Comparison of ENCODE assay signal across 37 cellular contexts in genomic region chr1:237050915-237051314, GRCh38. TPM values are rescaled to one million over a fixed set of nuclear protein-coding genes. Genes with fewer than 3 reads are reported as not detected.
"Had no signal": no experiment of that assay in that cellular context is flagged by ENCODE, and none has a peak within 500 bp of the region (broad histone marks: within the 10 kb centered on the region; RNA-seq: fewer than 3 reads in every experiment).

No MANE protein-coding gene starts in this region.

- H3K27ac ChIP-seq: adrenal gland, body of pancreas, brain microvascular endothelial cell, breast epithelium, VCaP had no signal

- H3K4me3 ChIP-seq: adrenal gland, body of pancreas, breast epithelium had no signal

- DNase-seq: activated B cell treated with CpG ODN at 0.5 μM for 24 hours; activated CD4-positive, alpha-beta memory T cell treated with anti-CD3 and anti-CD28 coated beads for 36 hours; activated CD4-positive, alpha-beta T cell treated with anti-CD3 and anti-CD28 coated beads for 4 hours; activated CD4-positive, alpha-beta T cell treated with anti-CD3 and anti-CD28 coated beads, Interleukin-2, amount 10 ng/mL, durations not matched to agents 24 days and 14 days; activated CD4-positive, alpha-beta T cell treated with anti-CD3 and anti-CD28 coated beads, Interleukin-2, amount 50 U/mL, for 1 hour; activated CD4-positive, alpha-beta T cell treated with anti-CD3 and anti-CD28 coated beads, Interleukin-2, amount 50 U/mL, for 4 hours; activated CD4-positive, CD25-positive, alpha-beta regulatory T cell treated with anti-CD3 and anti-CD28 coated beads, Interleukin-2, amount 50 U/mL, for 72 hours; activated CD8-positive, alpha-beta memory T cell treated with anti-CD3 and anti-CD28 coated beads, Interleukin-2, amount 50 U/mL, for 4 hours; activated CD8-positive, alpha-beta T cell treated with anti-CD3 and anti-CD28 coated beads for 36 hours; activated effector memory CD4-positive, alpha-beta T cell treated with anti-CD3 and anti-CD28 coated beads, Interleukin-2, amount 50 U/mL, for 16 hours; activated gamma-delta T cell treated with Interleukin-2 at 50 U/mL for 16 hours; activated naive CD4-positive, alpha-beta T cell; activated naive CD4-positive, alpha-beta T cell treated with anti-CD3 and anti-CD28 coated beads for 36 hours; activated naive CD4-positive, alpha-beta T cell treated with anti-CD3 and anti-CD28 coated beads, Interleukin-2, amount 50 U/mL, for 16 hours; activated naive CD8-positive, alpha-beta T cell treated with anti-CD3 and anti-CD28 coated beads for 36 hours; activated T-cell treated with anti-CD3 and anti-CD28 coated beads for 4 hours; activated T-cell treated with anti-CD3 and anti-CD28 coated beads, Interleukin-2, amount 50 U/mL, for 1 hour; activated T-cell treated with anti-CD3 and anti-CD28 coated beads, Interleukin-2, amount 50 U/mL, for 4 hours; activated T-cell treated with anti-CD3 and anti-CD28 coated beads, Interleukin-2, amount 50 U/mL, for 72 hours; adrenal gland; amniotic stem cell; aorta; body of pancreas; brain microvascular endothelial cell; caudate nucleus; cerebellar nuclear complex; T-helper 1 cell; T-helper 2 cell; T-helper 9 cell had no signal

- H3K9me3 ChIP-seq: adrenal gland, body of pancreas, breast epithelium had no signal

- H3K27me3 ChIP-seq: brain microvascular endothelial cell had no signal

- ATAC-seq: activated CD8-positive, alpha-beta T cell treated with anti-CD3 and anti-CD28 coated beads for 36 hours; activated naive CD4-positive, alpha-beta T cell treated with anti-CD3 and anti-CD28 coated beads, Interleukin-2, amount 50 U/mL, for 72 hours; activated T-cell treated with anti-CD3 and anti-CD28 coated beads, Interleukin-2, amount 50 U/mL, for 4 hours; activated T-cell treated with anti-CD3 and anti-CD28 coated beads, Interleukin-2, amount 50 U/mL, for 72 hours; activated T-helper 17 cell treated with anti-CD3 and anti-CD28 coated beads, Interleukin-2, amount 50 U/mL, for 72 hours; body of pancreas had no signal

- H3K36me3 ChIP-seq: adrenal gland, brain microvascular endothelial cell, breast epithelium had no signal

- H3K4me1 ChIP-seq: adrenal gland, body of pancreas, breast epithelium had no signal

RNA-seq across cellular contexts. Expression of gene RYR2, which starts 8.9 kb away (rescaled TPM):
- total RNA-seq: activated B cell treated with CpG ODN at 0.5 μM for 24 hours; activated naive CD4-positive, alpha-beta T cell treated with anti-CD3 and anti-CD28 coated beads for 36 hours; activated naive CD4-positive, alpha-beta T cell treated with anti-CD3 and anti-CD28 coated beads, Interleukin-2, amount 50 U/mL, for 72 hours; activated naive CD8-positive, alpha-beta T cell treated with anti-CD3 and anti-CD28 coated beads for 36 hours; activated T-helper 1 cell treated with anti-CD3 and anti-CD28 coated beads, Interleukin-12 subunit alpha, Interleukin-12 subunit beta, Interleukin-2, Interleukin-4 antibody, amounts not matched to agents 30 ng/mL and 10 ng/mL and 1 ng/mL, durations not matched to agents 14 hours and 24 hours and 36 hours had no signal

RNA-seq across cellular contexts. Expression of gene MT1HL1, which starts 46.7 kb away (rescaled TPM):
- total RNA-seq: activated B cell treated with CpG ODN at 0.5 μM for 24 hours; activated CD4-positive, alpha-beta memory T cell treated with anti-CD3 and anti-CD28 coated beads for 36 hours; activated CD4-positive, alpha-beta T cell treated with anti-CD3 and anti-CD28 coated beads, Interleukin-2, amount 10 ng/mL, durations not matched to agents 24 days and 14 days; activated CD8-positive, alpha-beta memory T cell treated with anti-CD3 and anti-CD28 coated beads for 36 hours; activated CD8-positive, alpha-beta T cell treated with anti-CD3 and anti-CD28 coated beads for 36 hours; activated naive CD4-positive, alpha-beta T cell treated with anti-CD3 and anti-CD28 coated beads for 36 hours; activated naive CD4-positive, alpha-beta T cell treated with anti-CD3 and anti-CD28 coated beads, Interleukin-2, amount 50 U/mL, for 72 hours; activated naive CD8-positive, alpha-beta T cell treated with anti-CD3 and anti-CD28 coated beads for 36 hours; activated T-cell treated with anti-CD3 and anti-CD28 coated beads, Interleukin-2, amount 50 U/mL, for 4 hours; activated T-cell treated with anti-CD3 and anti-CD28 coated beads, Interleukin-2, amount 50 U/mL, for 72 hours; activated T-helper 1 cell treated with anti-CD3 and anti-CD28 coated beads, Interleukin-12 subunit alpha, Interleukin-12 subunit beta, Interleukin-2, Interleukin-4 antibody, amounts not matched to agents 30 ng/mL and 10 ng/mL and 1 ng/mL, durations not matched to agents 14 hours and 24 hours and 36 hours; activated T-helper 17 cell treated with anti-CD3 and anti-CD28 coated beads, Interleukin-2, amount 50 U/mL, for 72 hours; adrenal gland; aorta; astrocyte; body of pancreas; breast epithelium; chondrocyte had no signal
